In the genomic region with DNA sequence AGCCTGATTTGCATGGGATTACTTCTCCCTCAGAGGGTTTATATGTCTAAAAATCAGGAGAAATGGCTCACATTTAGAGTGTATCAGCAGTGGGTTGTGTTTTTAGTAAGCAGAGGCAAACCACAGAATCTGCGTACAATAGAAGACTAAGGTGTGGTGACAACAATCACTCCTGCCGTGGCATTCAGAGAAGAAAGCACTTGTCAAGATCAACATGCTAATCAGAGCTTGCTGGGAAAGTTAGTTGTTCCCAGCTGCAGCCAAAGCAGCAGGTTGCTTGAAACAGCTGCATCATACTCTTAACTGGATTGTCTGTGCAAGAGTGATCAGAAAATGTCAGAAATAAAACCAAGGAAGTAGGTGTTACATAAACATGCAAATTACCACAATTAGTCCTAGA, we compare ENCODE assay signal across 25 cellular contexts.
"Had no signal": no experiment of that assay in that cellular context is flagged by ENCODE, and none has a peak within 500 bp of the region (broad histone marks: within the 10 kb centered on the region; RNA-seq: fewer than 3 reads in every experiment).

No MANE protein-coding gene starts in this region.

- DNase-seq: colonic mucosa; effector CD8-positive, alpha-beta T cell; foreskin keratinocyte; glutamatergic neuron; heart right ventricle; hippocampal formation; left ventricle myocardium superior; lower lobe of right lung; natural killer cell; right lobe of liver; small intestine; stimulated activated CD4-positive, alpha-beta T cell treated with anti-CD3 and anti-CD28 coated beads, Interleukin-15, amount 100 ng/mL, for 24 hours; stimulated activated CD4-positive, alpha-beta T cell treated with anti-CD3 and anti-CD28 coated beads, Interleukin-2, amount 100 ng/mL, for 48 hours; stimulated activated CD8-positive, alpha-beta memory T cell treated with anti-CD3 and anti-CD28 coated beads, Interleukin-4, amount 100 ng/mL, for 48 hours; stimulated activated naive CD4-positive, alpha-beta T cell; stimulated activated naive CD8-positive, alpha-beta T cell treated with anti-CD3 and anti-CD28 coated beads, Interleukin-15, amount 100 ng/mL, for 72 hours; transverse colon; upper lobe of right lung; uterus had no signal

- H3K9me3 ChIP-seq: colonic mucosa, esophagus muscularis mucosa, heart right ventricle, lower lobe of right lung, neutrophil, right lobe of liver, suprapubic skin, transverse colon, upper lobe of right lung, uterus had no signal

- H3K27ac ChIP-seq: colonic mucosa, esophagus muscularis mucosa, foreskin keratinocyte, heart right ventricle, lower lobe of right lung, neutrophil, parathyroid adenoma, right lobe of liver, suprapubic skin, transverse colon, upper lobe of right lung, uterus had no signal

- H3K4me3 ChIP-seq: colonic mucosa, esophagus muscularis mucosa, heart right ventricle, lower lobe of right lung, right lobe of liver, suprapubic skin, transverse colon, upper lobe of right lung, uterus had no signal

- H3K4me1 ChIP-seq: colonic mucosa, esophagus muscularis mucosa, foreskin keratinocyte, heart right ventricle, lower lobe of right lung, parathyroid adenoma, right lobe of liver, suprapubic skin, transverse colon, upper lobe of right lung, uterus had no signal

- H3K36me3 ChIP-seq: colonic mucosa, esophagus muscularis mucosa, heart right ventricle, lower lobe of right lung, neutrophil, suprapubic skin, transverse colon, upper lobe of right lung, uterus had no signal

- H3K4me3 Mint-ChIP-seq: dendritic cell treated with granulocyte-macrophage colony-stimulating factor and Interleukin-4, amounts not matched to agents 40 ng/mL and 50 ng/mL, for 4 days; natural killer cell; stimulated activated naive CD8-positive, alpha-beta T cell treated with anti-CD3 and anti-CD28 coated beads, Interleukin-15, amount 100 ng/mL, for 72 hours had no signal

- H3K27ac Mint-ChIP-seq: dendritic cell treated with granulocyte-macrophage colony-stimulating factor and Interleukin-4, amounts not matched to agents 40 ng/mL and 50 ng/mL, for 4 days; natural killer cell; progenitor cell of endocrine pancreas; stimulated activated naive CD8-positive, alpha-beta T cell treated with anti-CD3 and anti-CD28 coated beads, Interleukin-15, amount 100 ng/mL, for 72 hours had no signal

- H3K9me3 Mint-ChIP-seq: dendritic cell treated with granulocyte-macrophage colony-stimulating factor and Interleukin-4, amounts not matched to agents 40 ng/mL and 50 ng/mL, for 4 days had no signal

- H3K27me3 ChIP-seq: colonic mucosa, esophagus muscularis mucosa, foreskin keratinocyte, heart right ventricle, neutrophil, right lobe of liver, suprapubic skin, transverse colon, upper lobe of right lung, uterus had no signal

- H3K4me1 Mint-ChIP-seq: natural killer cell; stimulated activated naive CD8-positive, alpha-beta T cell treated with anti-CD3 and anti-CD28 coated beads, Interleukin-15, amount 100 ng/mL, for 72 hours had no signal

- H3K27me3 Mint-ChIP-seq: dendritic cell treated with granulocyte-macrophage colony-stimulating factor and Interleukin-4, amounts not matched to agents 40 ng/mL and 50 ng/mL, for 4 days; progenitor cell of endocrine pancreas; stimulated activated naive CD8-positive, alpha-beta T cell treated with anti-CD3 and anti-CD28 coated beads, Interleukin-15, amount 100 ng/mL, for 72 hours had no signal

- ATAC-seq: foreskin keratinocyte; heart right ventricle; left ventricle myocardium superior; lower lobe of right lung; natural killer cell; right lobe of liver; stimulated activated naive CD8-positive, alpha-beta T cell treated with anti-CD3 and anti-CD28 coated beads, Interleukin-15, amount 100 ng/mL, for 72 hours; upper lobe of right lung had no signal
